Comparison of ENCODE assay signal across 7 cellular contexts in the genomic region with DNA sequence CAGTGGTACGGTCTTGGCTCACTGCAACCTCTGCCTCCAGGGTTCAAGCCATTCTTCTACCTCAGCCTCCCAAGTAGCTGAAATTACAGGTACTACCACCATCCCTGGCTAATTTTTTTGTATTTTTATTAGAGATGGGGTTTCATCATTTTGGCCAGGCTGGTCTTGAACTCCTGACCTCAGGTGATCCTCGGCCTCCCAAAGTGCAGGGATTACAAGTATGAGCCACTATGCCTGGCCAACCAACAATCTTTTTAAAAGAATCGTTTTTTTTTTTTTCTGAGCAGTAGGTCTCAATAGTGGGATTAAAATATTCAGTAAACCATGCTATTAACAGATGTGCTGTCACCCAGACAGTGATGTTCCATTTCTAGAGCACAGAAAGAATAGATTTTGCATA. TPM values are rescaled to one million over a fixed set of nuclear protein-coding genes. Genes with fewer than 3 reads are reported as not detected.
DNase-seq lines count a peak whose midpoint lies in the region; ATAC-seq, FAIRE-seq and TF ChIP-seq lines count a peak whose summit lies in the region.
"Not testable (repeated sequence)": the region's sequence is repeated elsewhere in the genome, so short reads cannot be mapped to it uniquely, and the experiment has no call there.

No MANE protein-coding gene starts in this region.

- not testable (repeated sequence) for FAIRE-seq in GM12878 (lab: Jason Lieb, UNC)

- RAD21 ChIA-PET in GM12878 (lab: Charles Lee; ENCODE audit: unreplicated experiment) = not testable (repeated sequence)

- POLR2A ChIA-PET in GM12878 (lab: Charles Lee) = not testable (repeated sequence)

- peak; percentile 1 for ATAC-seq in GM18868 (IDR thresholded peaks at IDR 0.05; ENCODE audit: unreplicated experiment)
- peak; percentile 9 for ATAC-seq in GM19438 (IDR thresholded peaks at IDR 0.05; ENCODE audit: low read depth, unreplicated experiment)
- peak; percentile 13 for ATAC-seq in GM21529 (IDR thresholded peaks at IDR 0.05; ENCODE audit: unreplicated experiment)
- ATAC-seq in HG02763 (IDR thresholded peaks at IDR 0.05; ENCODE audit: unreplicated experiment) = peak; percentile 6
- ATAC-seq in HG03095 (IDR thresholded peaks at IDR 0.05; ENCODE audit: unreplicated experiment) = peak; percentile 1
- peak; percentile 2 for ATAC-seq in HG03521 (IDR thresholded peaks at IDR 0.05; ENCODE audit: unreplicated experiment)
- peak; percentile 21 for ATAC-seq in GM12878

- not testable (repeated sequence) for H3K9ac ChIP-seq in GM12878 (ENCODE audit: control insufficient read depth, insufficient read depth, low read length)

- H3K4me1 ChIP-seq in GM12878 (ENCODE audit: control insufficient read depth, insufficient read depth, low read length) = not testable (repeated sequence)

- BruUV-seq in GM12878 (replicated peaks; lab: Mats Ljungman, UMichigan) = not testable (repeated sequence)

- peak overlapping the region; percentile 64; the same call in 1 of the 2 replicates for H3K4me2 ChIP-seq in GM12878 (ENCODE audit: control insufficient read depth, insufficient read depth)

- not testable (repeated sequence) for TF ChIP-seq POLR2A in GM12878 (IDR thresholded peaks at IDR 0.05; ENCODE audit: low read depth, low read length)

- in situ Hi-C loops in GM12878 (cut with MboI) = not testable (repeated sequence)

- H2AFZ ChIP-seq in GM12878 (ENCODE audit: control insufficient read depth, low read depth, low read length) = not testable (repeated sequence)

- not testable (repeated sequence) for H3K9me3 ChIP-seq in GM12878 (replicated peaks; ENCODE audit: control insufficient read depth, insufficient read depth, low read length)

- not testable (repeated sequence) for H3K79me2 ChIP-seq in GM12878 (ENCODE audit: control insufficient read depth, insufficient read depth, low read length)

- intact Hi-C loops in GM12878 (cut with micrococcal nuclease; ENCODE audit: unreplicated experiment) = not testable (repeated sequence)

- H3K4me3 ChIP-seq in GM12878 = 0 out of 2 replicates have a peak overlapping the region, but pooled peaks have one; percentile 19

- SMC1A ChIA-PET in GM12878 (lab: Charles Lee; ENCODE audit: uncharacterized antibody, unreplicated experiment) = not testable (repeated sequence)

- TF ChIP-seq RAD21 in GM12878 (IDR thresholded peaks at IDR 0.05; ENCODE audit: insufficient read depth, low read depth, low read length) = not testable (repeated sequence)

- not testable (repeated sequence) for TF ChIP-seq CTCF in GM12878 (IDR thresholded peaks at IDR 0.05 in 2 of 3, conservative IDR thresholded peaks at IDR 0.05 in 1 of 3; ENCODE audit: control insufficient read depth in 2 of 3, extremely low read depth in 1 of 3, insufficient read depth in 1 of 3, low read depth in 3 of 3, low read length in 3 of 3)

- H3K27ac ChIP-seq in GM12878 (ENCODE audit: control insufficient read depth, insufficient read depth) = not testable (repeated sequence)

- not testable (repeated sequence) for H4K20me1 ChIP-seq in GM12878 (ENCODE audit: control insufficient read depth, insufficient read depth)

- not testable (repeated sequence) for DNase-seq in GM12878 (ENCODE audit: low read depth, low spot score)

- CTCF ChIA-PET in GM12878 (lab: Yijun Ruan, JAX) = not testable (repeated sequence)

- 1% methylated on average over 3 of the region's 3 CpGs for WGBS in GM12878 (ENCODE audit: insufficient coverage, insufficient replicate concordance, low lambda C conversion rate, missing lambda C conversion rate)

- TF ChIP-seq EP300 in GM12878 (IDR thresholded peaks at IDR 0.05; ENCODE audit: borderline replicate concordance in 1 of 2, control insufficient read depth in 1 of 2, low read depth in 2 of 2, low read length in 2 of 2) = not testable (repeated sequence)

- not testable (repeated sequence) for H3K27me3 ChIP-seq in GM12878 (replicated peaks in 1 of 2; ENCODE audit: control insufficient read depth in 2 of 2, insufficient read depth in 2 of 2, low read length in 1 of 2)

- H3K36me3 ChIP-seq in GM12878 (ENCODE audit: control insufficient read depth in 2 of 2, insufficient read depth in 2 of 2, low read length in 1 of 2) = not testable (repeated sequence)

RNA-seq across cellular contexts. Expression of gene ZNG1F, which starts 45.1 kb away (rescaled TPM):
- 144 and 145 TPM in 2 replicates for total RNA-seq in GM12878 (2013; cell fraction: nucleolus; rRNA removed)
- total RNA-seq in GM12878 (2014; rRNA removed) (11.7 and 14.6 TPM in 2 replicates), GM12878 (2014; rRNA removed; fragmentation: Illumina TruSeq; extraction: Trizol) (24.5 and 34.6 TPM in 2 replicates), GM12878 (2021) (7.8 and 13.0 TPM in 2 replicates)
- polyA plus RNA-seq in GM12878 (2011; ENCODE audit: low read depth) = 8.8 TPM
- polyA plus RNA-seq in GM12878 (2011; rRNA removed) (22.8 and 26.4 TPM in 2 replicates), GM12878 (2014; fragmentation: Illumina TruSeq; extraction: Trizol) (26.4 and 30.6 TPM in 2 replicates), GM12878 (2014; fragmentation: Nextera tagmentation; extraction: Ambion mirVana) (10 to 100 TPM; 16.1 to 18.3 TPM), GM12878 (2014; rRNA removed) (10.8 and 29.9 TPM in 2 replicates), GM12878 (2016; fragmentation: Nextera tagmentation; extraction: Ambion mirVana) (10 to 100 TPM; 14.5 to 16.1 TPM)
- 4.1 and 6.7 TPM in 2 replicates for polyA plus RNA-seq in GM12878 (2011; cell fraction: cytosol; rRNA removed)
- polyA plus RNA-seq in GM12878 (2011; cell fraction: nucleus; rRNA removed) = 44.6 and 53.4 TPM in 2 replicates
- polyA plus RNA-seq in GM12878 (2012) = 13.2 and 15.6 TPM in 2 replicates
- 26.4 and 33.4 TPM in 2 replicates for polyA minus RNA-seq in GM12878 (2011; rRNA and poly(A)+ RNA removed)
- polyA minus RNA-seq in GM12878 (2011; cell fraction: cytosol; rRNA and poly(A)+ RNA removed) = 1.6 and 1.9 TPM in 2 replicates
- polyA minus RNA-seq in GM12878 (2011; cell fraction: nucleus; rRNA and poly(A)+ RNA removed) = 34.8 and 88.2 TPM in 2 replicates
